1 cellular context compared by ENCODE assay signal in the genomic region with DNA sequence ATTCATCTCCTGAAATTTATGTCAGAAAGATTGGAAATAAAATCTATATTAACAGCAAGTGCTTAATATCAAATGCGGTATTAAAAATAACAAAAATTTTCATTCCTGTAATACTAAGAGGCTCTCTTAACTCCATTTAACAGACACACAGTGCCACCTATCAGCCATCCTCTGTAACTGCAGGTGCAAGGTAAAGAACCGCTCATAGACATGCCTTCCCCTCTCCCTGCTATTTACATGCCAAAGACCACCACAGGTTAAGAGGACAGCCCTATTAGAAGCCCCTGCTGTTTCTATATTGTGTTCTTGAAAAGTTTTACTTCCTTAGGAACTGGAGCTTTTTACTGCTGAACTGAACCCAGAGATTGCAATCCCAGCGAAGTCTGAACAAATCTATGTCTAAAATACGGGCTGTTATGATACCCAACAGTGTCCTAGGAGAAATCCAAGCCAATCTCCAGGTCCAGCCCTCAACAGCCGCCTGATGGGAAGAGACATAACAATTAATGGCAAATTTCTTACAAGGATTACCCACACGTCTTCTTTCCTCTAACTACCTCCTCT.
TF ChIP-seq lines count a peak whose summit lies in the region.

No MANE protein-coding gene starts in this region.

TF ChIP-seq in HepG2, 621 proteins besides CTCF, POLR2A, EP300 and RAD21:
- TF ChIP-seq SMC3 (IDR thresholded peaks at IDR 0.05; ENCODE audit: low read length) (peak; percentile 62), STAG1 (CRISPR knock-in tag; IDR thresholded peaks at IDR 0.05) (peak; percentile 83)
